8 cellular contexts compared by ENCODE assay signal in genomic region chr5:108148715-108149139, GRCh38.
A peak's percentile ranks its signal among the peaks of the same experiment; 100 is the strongest.
DNase-seq lines count a peak whose midpoint lies in the region; TF ChIP-seq lines count a peak whose summit lies in the region.

No MANE protein-coding gene starts in this region.

- DNase-seq in NCI-H2196 (lab: John Stamatoyannopoulos, UW; ENCODE audit: unreplicated experiment), result peak; percentile 16
- no peak for DNase-seq in NCI-H2196 treated with DMSO at 0.1 percent for 48 hours (lab: John Stamatoyannopoulos, UW; ENCODE audit: unreplicated experiment)
- no peak for DNase-seq in HFF-Myc (ENCODE audit: extremely low read depth, low read depth)
- DNase-seq in NCI-H748 (lab: John Stamatoyannopoulos, UW; ENCODE audit: unreplicated experiment), result peak; percentile 37
- peak; percentile 17 for DNase-seq in fibroblast of mammary gland (ENCODE audit: low read depth)
- DNase-seq in transverse colon, result no peak
- no peak for DNase-seq in spleen
- DNase-seq in foreskin melanocyte, result no peak

- no peak for TF ChIP-seq EP300 in transverse colon (IDR thresholded peaks at IDR 0.05; ENCODE audit: low read depth)

- no peak overlapping the region for H3K27ac ChIP-seq in transverse colon
- no peak overlapping the region for H3K27ac ChIP-seq in spleen

- no peaks in the 10 kb centered on the region for H3K36me3 ChIP-seq in transverse colon
- H3K36me3 ChIP-seq in spleen, result no peaks in the 10 kb centered on the region

- H3K4me1 ChIP-seq in transverse colon, result no peaks in the 10 kb centered on the region
- peaks cover 0 to 13% (median 0%) of the 10 kb centered on the region in 6 donors for H3K4me1 ChIP-seq in spleen

- TF ChIP-seq POLR2A in transverse colon (IDR thresholded peaks at IDR 0.05) (no peak), spleen (IDR thresholded peaks at IDR 0.05) (no peak)

- intact Hi-C loops in transverse colon (cut with DNase I; ENCODE audit: low total_unique reads), result no loop called here
- intact Hi-C loops in spleen (cut with DNase I; ENCODE audit: low total_unique reads), result no loop called here

- H3K4me3 ChIP-seq in HFF-Myc (replicated peaks; ENCODE audit: low read depth, low read length) (no peak overlapping the region), fibroblast of mammary gland (ENCODE audit: control insufficient read depth, low read depth, low read length) (no peak overlapping the region), transverse colon (no peak overlapping the region), spleen (no peak overlapping the region)

- H3K27me3 ChIP-seq in transverse colon, result no peaks in the 10 kb centered on the region
- H3K27me3 ChIP-seq in spleen (replicated peaks in 1 of 7), result no peaks in the 10 kb centered on the region

- H3K9me3 ChIP-seq in transverse colon, result no peaks in the 10 kb centered on the region
- no peaks in the 10 kb centered on the region for H3K9me3 ChIP-seq in spleen

- TF ChIP-seq CTCF in HFF-Myc (IDR thresholded peaks at IDR 0.05; ENCODE audit: low read depth, low read length, missing control alignments) (peak; percentile 42), fibroblast of mammary gland (conservative IDR thresholded peaks at IDR 0.05; ENCODE audit: control insufficient read depth, insufficient read depth, low read depth, low read length) (peak; percentile 58), transverse colon (IDR thresholded peaks at IDR 0.05) (peak; percentile 26 to 37 (median 32)), spleen (IDR thresholded peaks at IDR 0.05 in 8 of 11, conservative IDR thresholded peaks at IDR 0.05 in 3 of 11) (peak in 4 of 11 experiments; percentile 25 to 38 (median 32))

- in situ Hi-C loops in transverse colon (cut with MboI; ENCODE audit: low pct_ligation_motif_present in 1 of 4, low pct_unique_long_range_greater_than_20kb in 1 of 4, low sequenced_read_pairs in 3 of 4), result no loop called here

Comparison
In these comparisons a context has a peak if more than half of its experiments do, and no peak if none do; other contexts are left out.
1. DNase-seq: peak in NCI-H2196 (single experiment), NCI-H748 (single experiment) and fibroblast of mammary gland (single experiment); none in NCI-H2196 treated with DMSO at 0.1 percent for 48 hours (single experiment), HFF-Myc (single experiment), transverse colon (single experiment), spleen (single experiment) and foreskin melanocyte (single experiment).